8 cellular contexts compared by ENCODE assay signal in genomic region chr2:197113221-197113831, GRCh38.
DNase-seq lines count a peak whose midpoint lies in the region; ATAC-seq, FAIRE-seq and TF ChIP-seq lines count a peak whose summit lies in the region.

No MANE protein-coding gene starts in this region.

- H3K9me3 ChIP-seq in Panc1 (ENCODE audit: control insufficient read depth, insufficient read depth, low read depth, low read length): no peaks in the 10 kb centered on the region

- H3K27me3 ChIP-seq in Panc1 (ENCODE audit: control insufficient read depth, insufficient read depth, low read length): no peaks in the 10 kb centered on the region

- peaks cover 0 to 64% (median 7%) of the 10 kb centered on the region in 3 donors for H3K36me3 Mint-ChIP-seq in naive thymus-derived CD8-positive, alpha-beta T cell

- H3K36me3 ChIP-seq in Panc1 (ENCODE audit: control insufficient read depth, insufficient read depth, low read length): no peaks in the 10 kb centered on the region

- ATAC-seq in HG03175 (IDR thresholded peaks at IDR 0.05; ENCODE audit: unreplicated experiment) (peak; percentile 68), Panc1 (peak; percentile 65; the same call in 1 of the 2 replicates)
- ATAC-seq in naive thymus-derived CD8-positive, alpha-beta T cell: peak; percentile 33 to 39

- DNase-seq in AG10803 (ENCODE audit: low read depth) (peak; percentile 42), GM12865 (ENCODE audit: low read depth) (peak; percentile 41), Panc1 (ENCODE audit: low read depth, low spot score) (peak; percentile 33), coronary artery (ENCODE audit: low spot score) (no peak), NCI-H187 treated with DMSO at 0.1 percent for 48 hours (lab: John Stamatoyannopoulos, UW) (no peak), HTR-8/SVneo (ENCODE audit: insufficient read length, low spot score) (no peak)
- peak in 3 of 10 donors; percentile 43 to 51 (median 50) for DNase-seq in naive thymus-derived CD8-positive, alpha-beta T cell

- no peak overlapping the region for H3K4me3 Mint-ChIP-seq in naive thymus-derived CD8-positive, alpha-beta T cell

- peak overlapping the region in 9 of 10 donors; percentile 39 to 96 (median 83) for H3K27ac Mint-ChIP-seq in naive thymus-derived CD8-positive, alpha-beta T cell

- POLR2A ChIA-PET in Panc1 (lab: Charles Lee): no interaction called here
- POLR2A ChIA-PET in naive thymus-derived CD8-positive, alpha-beta T cell (lab: Charles Lee): interaction anchor here (0.8 to 2.0 kb wide), 8 partner anchors 39 to 322 kb away, joined by 3 to 10 read pairs (median 4); partner anchors contain the start of genes ANKRD44 and SF3B1

- H3K9me3 Mint-ChIP-seq in naive thymus-derived CD8-positive, alpha-beta T cell: no peaks in the 10 kb centered on the region

- no peaks in the 10 kb centered on the region for H3K4me1 ChIP-seq in Panc1 (ENCODE audit: control insufficient read depth, insufficient read depth, low read length)

- in situ Hi-C loops in Panc1 (cut with HindIII; ENCODE audit: low pct_unique_long_range_greater_than_20kb, low sequenced_read_pairs): no loop called here

- peak; percentile 64 for TF ChIP-seq CTCF in AG10803 (conservative IDR thresholded peaks at IDR 0.05; ENCODE audit: low read length)
- TF ChIP-seq CTCF in GM12865 (IDR thresholded peaks at IDR 0.05; ENCODE audit: insufficient read depth, low read depth, low read length, missing control alignments): peak; percentile 42
- TF ChIP-seq CTCF in Panc1 (IDR thresholded peaks at IDR 0.05): peak; percentile 73
- peak; percentile 26 for TF ChIP-seq CTCF in coronary artery (IDR thresholded peaks at IDR 0.05)

- H3K27ac ChIP-seq in Panc1 (ENCODE audit: low read length): no peak overlapping the region
- H3K27ac ChIP-seq in coronary artery: no peak overlapping the region

- H3K4me3 ChIP-seq in AG10803 (ENCODE audit: low read length): no peak overlapping the region
- H3K4me3 ChIP-seq in GM12865 (ENCODE audit: low read depth, low read length): no peak overlapping the region
- H3K4me3 ChIP-seq in Panc1 (ENCODE audit: low read depth in 2 of 2, low read length in 2 of 2): no peak overlapping the region
- no peak overlapping the region for H3K4me3 ChIP-seq in coronary artery

- peaks cover 26 to 47% (median 40%) of the 10 kb centered on the region in 4 donors for H3K4me1 Mint-ChIP-seq in naive thymus-derived CD8-positive, alpha-beta T cell

- no peaks in the 10 kb centered on the region for H3K27me3 Mint-ChIP-seq in naive thymus-derived CD8-positive, alpha-beta T cell

- no peak for FAIRE-seq in HTR-8/SVneo (lab: Jason Lieb, UNC)

- intact Hi-C loops in Panc1 (cut with micrococcal nuclease; ENCODE audit: unreplicated experiment): loop anchor here (1.0 to 5.0 kb wide), 2 partner anchors 194 to 265 kb away; no protein-coding TSS in a partner anchor

- CTCF ChIA-PET in Panc1 (lab: Charles Lee): interaction anchor here (0.6 to 2.0 kb wide), 4 partner anchors 14 to 55 kb away, joined by 3 to 12 read pairs (median 3); no protein-coding TSS in a partner anchor

- no TSS peak for BruUV-seq in Panc1 (replicated peaks; lab: Mats Ljungman, UMichigan)

Comparison
In these comparisons a context has a peak if more than half of its experiments do, and no peak if none do; other contexts are left out.
1. DNase-seq: peak in AG10803 (single experiment), GM12865 (single experiment) and Panc1 (single experiment); none in coronary artery (single experiment), NCI-H187 treated with DMSO at 0.1 percent for 48 hours (single experiment) and HTR-8/SVneo (single experiment).
2. Peak in every context shown above with its lines, with median percentiles within 50 percentile points of each other: CTCF ChIP-seq and ATAC-seq.